8 cellular contexts compared by ENCODE assay signal in the genomic region with DNA sequence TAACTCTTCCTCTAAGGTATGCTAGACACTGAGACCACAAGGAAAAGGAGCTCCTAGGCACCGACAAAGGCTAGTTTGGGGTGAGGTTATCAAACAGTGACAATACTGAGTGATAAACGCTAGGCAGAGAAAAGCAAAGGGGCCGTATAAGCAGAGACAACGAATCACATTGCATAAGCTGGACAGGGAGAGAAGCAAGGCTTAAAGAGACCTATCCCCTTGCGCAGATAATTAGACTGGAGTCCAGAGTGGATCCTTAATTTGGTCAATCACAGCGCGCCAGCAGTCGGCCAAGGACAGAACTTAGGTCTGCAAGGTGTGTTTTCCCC. TPM values are rescaled to one million over a fixed set of nuclear protein-coding genes. Genes with fewer than 3 reads are reported as not detected.
A peak's percentile ranks its signal among the peaks of the same experiment; 100 is the strongest.
DNase-seq lines count a peak whose midpoint lies in the region; ATAC-seq, FAIRE-seq and TF ChIP-seq lines count a peak whose summit lies in the region.

No MANE protein-coding gene starts in this region.

- peak overlapping the region; percentile 90 for H3K27ac ChIP-seq in A673 (ENCODE audit: low read depth, low read length, poor library complexity, severe bottlenecking)
- no peak overlapping the region for H3K27ac ChIP-seq in iPS DF 6.9 (ENCODE audit: low read length)
- H3K27ac ChIP-seq in small intestine (ENCODE audit: low read depth in 1 of 2, low read length in 1 of 2), result peak overlapping the region; percentile 91 to 95

- peak overlapping the region; percentile 63 for H3K4me3 ChIP-seq in A673 (ENCODE audit: low read depth, low read length, poor library complexity, severe bottlenecking)
- H3K4me3 ChIP-seq in H7 (ENCODE audit: insufficient read depth, low read depth, low read length), result peak overlapping the region; percentile 80
- H3K4me3 ChIP-seq in iPS DF 6.9 (ENCODE audit: low read length), result peak overlapping the region; percentile 43
- peak overlapping the region; percentile 46 to 77 for H3K4me3 ChIP-seq in small intestine (ENCODE audit: low read depth in 1 of 2, low read length in 2 of 2)

- peaks cover 51% of the 10 kb centered on the region for H3K36me3 Mint-ChIP-seq in activated T-helper 17 cell treated with anti-CD3 and anti-CD28 coated beads, Interleukin-2, amount 50 U/mL, for 72 hours (ENCODE audit: low read depth)

- no CpG with 5 or more reads among the region's 8 CpGs for WGBS in iPS DF 6.9 (ENCODE audit: insufficient coverage, insufficient read length)
- 1% methylated on average over 8 of the region's 8 CpGs for WGBS in small intestine, 3 donors

- CTCF ChIA-PET in A673 (lab: Charles Lee), result no interaction called here

- TF ChIP-seq CTCF in A673 (conservative IDR thresholded peaks at IDR 0.05; ENCODE audit: low read depth, low read length), result no peak

- peak overlapping the region; percentile 97 for H3K27ac Mint-ChIP-seq in activated T-helper 17 cell treated with anti-CD3 and anti-CD28 coated beads, Interleukin-2, amount 50 U/mL, for 72 hours

- DNase-seq in A673 (ENCODE audit: low spot score), result no peak
- DNase-seq in H7, result no peak
- no peak for DNase-seq in iPS DF 6.9 (ENCODE audit: low read depth, low spot score)
- no peak for DNase-seq in small intestine
- no peak for DNase-seq in stimulated activated naive CD4-positive, alpha-beta T cell (lab: John Stamatoyannopoulos, UW)
- no peak for DNase-seq in hepatic stellate cell (ENCODE audit: low spot score)
- no peak for DNase-seq in stimulated activated CD8-positive, alpha-beta memory T cell treated with anti-CD3 and anti-CD28 coated beads, Interleukin-4, amount 100 ng/mL, for 48 hours

- H3K27me3 ChIP-seq in A673 (replicated peaks; ENCODE audit: insufficient read depth, low read depth, low read length, poor library complexity) (no peaks in the 10 kb centered on the region), H7 (ENCODE audit: control insufficient read depth, insufficient read depth, low read length) (no peaks in the 10 kb centered on the region), iPS DF 6.9 (ENCODE audit: control insufficient read depth, insufficient read depth, low read length) (no peaks in the 10 kb centered on the region), small intestine (ENCODE audit: control insufficient read depth in 2 of 2, insufficient read depth in 2 of 2, low read length in 2 of 2) (no peaks in the 10 kb centered on the region)

- H3K9me3 Mint-ChIP-seq in activated T-helper 17 cell treated with anti-CD3 and anti-CD28 coated beads, Interleukin-2, amount 50 U/mL, for 72 hours, result no peaks in the 10 kb centered on the region

- no peaks in the 10 kb centered on the region for H3K27me3 Mint-ChIP-seq in activated T-helper 17 cell treated with anti-CD3 and anti-CD28 coated beads, Interleukin-2, amount 50 U/mL, for 72 hours

- peak overlapping the region; percentile 92 for H3K4me3 Mint-ChIP-seq in activated T-helper 17 cell treated with anti-CD3 and anti-CD28 coated beads, Interleukin-2, amount 50 U/mL, for 72 hours

- no peak for ATAC-seq in activated T-helper 17 cell treated with anti-CD3 and anti-CD28 coated beads, Interleukin-2, amount 50 U/mL, for 72 hours (replicated peaks)

- FAIRE-seq in small intestine (lab: Jason Lieb, UNC), result no peak

- POLR2A ChIA-PET in A673 (lab: Charles Lee; ENCODE audit: low non-redundant PET), result interaction anchor here (0.5 kb wide), 1 partner anchor 12 kb away, joined by 20 read pairs; no protein-coding TSS in a partner anchor

- no TSS peak for BruUV-seq in A673 (replicated peaks; lab: Mats Ljungman, UMichigan)

- H3K9me3 ChIP-seq in A673 (ENCODE audit: low read depth, low read length, poor library complexity, severe bottlenecking), result no peaks in the 10 kb centered on the region
- H3K9me3 ChIP-seq in iPS DF 6.9 (ENCODE audit: control insufficient read depth, insufficient read depth, low read length), result no peaks in the 10 kb centered on the region
- no peaks in the 10 kb centered on the region for H3K9me3 ChIP-seq in small intestine (ENCODE audit: control insufficient read depth, low read depth)

- peaks cover 21% of the 10 kb centered on the region for H3K4me1 Mint-ChIP-seq in activated T-helper 17 cell treated with anti-CD3 and anti-CD28 coated beads, Interleukin-2, amount 50 U/mL, for 72 hours

- H3K4me1 ChIP-seq in A673 (ENCODE audit: insufficient read depth, low read length, poor library complexity, severe bottlenecking) (peaks cover 2% of the 10 kb centered on the region), iPS DF 6.9 (ENCODE audit: control insufficient read depth, insufficient read depth, low read length) (no peaks in the 10 kb centered on the region), small intestine (ENCODE audit: control insufficient read depth in 2 of 2, insufficient read depth in 1 of 2, low read depth in 1 of 2, low read length in 1 of 2) (no peaks in the 10 kb centered on the region)

- intact Hi-C loops in A673 (cut with micrococcal nuclease; ENCODE audit: unreplicated experiment), result no loop called here

- H3K36me3 ChIP-seq in A673 (ENCODE audit: insufficient read depth, low read length, poor library complexity, severe bottlenecking) (peaks cover 29% of the 10 kb centered on the region), H7 (replicated peaks; ENCODE audit: control insufficient read depth, insufficient read depth, low read length) (peaks cover 8% of the 10 kb centered on the region), iPS DF 6.9 (ENCODE audit: control insufficient read depth, insufficient read depth, low read length) (peaks cover 2% of the 10 kb centered on the region; the same call in 1 of the 2 replicates), small intestine (ENCODE audit: control insufficient read depth in 2 of 2, insufficient read depth in 2 of 2, low read length in 2 of 2) (peaks cover 6 to 7% of the 10 kb centered on the region in 2 donors)

RNA-seq across cellular contexts. Expression of a gene that starts 0.5 kb away (rescaled TPM):
- 30.6 and 31.2 TPM in 2 replicates for total RNA-seq in A673 (2021)
- total RNA-seq in H7 (2014; rRNA removed; shearing (Covaris generic)), result 30.4 and 33.7 TPM in 2 replicates
- 10 to 100 TPM; 24.2 to 30.9 TPM for total RNA-seq in activated T-helper 17 cell treated with anti-CD3 and anti-CD28 coated beads, Interleukin-2, amount 50 U/mL, for 72 hours
- 10 to 100 TPM in 1 of 3 donors, 1 to 10 TPM in 2; 7.6 to 11.7 (median 8.6) TPM for polyA plus RNA-seq in small intestine

RNA-seq across cellular contexts. Expression of a gene that starts 50.9 kb away (rescaled TPM):
- total RNA-seq in A673 (2021), result 296 and 373 TPM in 2 replicates
- 52.4 and 53.8 TPM in 2 replicates for total RNA-seq in H7 (2014; rRNA removed; shearing (Covaris generic))
- total RNA-seq in activated T-helper 17 cell treated with anti-CD3 and anti-CD28 coated beads, Interleukin-2, amount 50 U/mL, for 72 hours, result 100 to 1,000 TPM; 132 to 220 TPM
- polyA plus RNA-seq in small intestine, result 10 to 100 TPM; 40.8 to 62.0 (median 48.8) TPM
